Comparison of ENCODE assay signal across 1 cellular context in genomic region chr1:200107004-200107470, GRCh38.
TF ChIP-seq lines count a peak whose summit lies in the region.

No MANE protein-coding gene starts in this region.

TF ChIP-seq in GM12878, 131 proteins besides CTCF, POLR2A, EP300 and RAD21 (continued from another document):
- TF ChIP-seq GABPA (IDR thresholded peaks at IDR 0.05; ENCODE audit: low read depth) (no peak), BRCA1 (IDR thresholded peaks at IDR 0.05; ENCODE audit: low read depth, low read length) (no peak), NFYA (IDR thresholded peaks at IDR 0.05; ENCODE audit: borderline replicate concordance, low read depth, low read length) (no peak), CBX3 (IDR thresholded peaks at IDR 0.05; ENCODE audit: borderline replicate concordance, low read depth) (no peak), SUZ12 (IDR thresholded peaks at IDR 0.05; ENCODE audit: unreplicated experiment) (no peak), ESRRA (IDR thresholded peaks at IDR 0.05; ENCODE audit: low read length) (no peak), RELA (IDR thresholded peaks at IDR 0.05; ENCODE audit: borderline replicate concordance, partially characterized antibody) (no peak), ATF3 (IDR thresholded peaks at IDR 0.05; ENCODE audit: borderline replicate concordance, extremely low read depth, low read depth, low read length) (no peak), RAD51 (IDR thresholded peaks at IDR 0.05) (peak; percentile 20; the same call in 1 of the 2 replicates), FOXM1 (IDR thresholded peaks at IDR 0.05; ENCODE audit: low read depth, low read length) (no peak), MTA2 (IDR thresholded peaks at IDR 0.05; ENCODE audit: low read depth) (peak; percentile 33; the same call in 1 of the 2 replicates), PML (IDR thresholded peaks at IDR 0.05; ENCODE audit: low read length) (no peak), MYC (IDR thresholded peaks at IDR 0.05; ENCODE audit: insufficient read depth, insufficient read length, insufficient replicate concordance, low read length, severe bottlenecking) (no peak), RUNX3 (IDR thresholded peaks at IDR 0.05; ENCODE audit: low read length) (no peak), KAT2A (conservative IDR thresholded peaks at IDR 0.05; ENCODE audit: control insufficient read depth, low read depth, low read length) (no peak), FOXK2 (IDR thresholded peaks at IDR 0.05) (no peak), SREBF1 (IDR thresholded peaks at IDR 0.05; ENCODE audit: low read length) (no peak), MLLT1 (IDR thresholded peaks at IDR 0.05) (no peak), HDAC2 (IDR thresholded peaks at IDR 0.05) (no peak), ZNF217 (IDR thresholded peaks at IDR 0.05) (no peak), ZNF384 (IDR thresholded peaks at IDR 0.05; ENCODE audit: borderline replicate concordance, low read depth, low read length) (peak; percentile 63; the same call in 1 of the 2 replicates), BHLHE40 (IDR thresholded peaks at IDR 0.05; ENCODE audit: borderline replicate concordance in 1 of 2, low read depth in 2 of 2, low read length in 1 of 2) (peak; percentile 64 to 88; a peak in 3 of 4 replicates), SMAD5 (IDR thresholded peaks at IDR 0.05; ENCODE audit: low read depth) (no peak), EGR1 (IDR thresholded peaks at IDR 0.05; ENCODE audit: borderline replicate concordance in 1 of 2, low read depth in 2 of 2, low read length in 2 of 2) (no peak), SRF (IDR thresholded peaks at IDR 0.05; ENCODE audit: low read depth in 2 of 2, low read length in 2 of 2) (no peak), ZBTB33 (IDR thresholded peaks at IDR 0.05) (no peak), SMC3 (IDR thresholded peaks at IDR 0.05; ENCODE audit: borderline replicate concordance, low read length) (no peak), SP1 (IDR thresholded peaks at IDR 0.05; ENCODE audit: low read depth, low read length) (no peak), PAX5 (IDR thresholded peaks at IDR 0.05; ENCODE audit: borderline replicate concordance, low read depth, low read length) (no peak), TCF3 (IDR thresholded peaks at IDR 0.05; ENCODE audit: borderline replicate concordance, insufficient read depth, low read depth, low read length) (no peak), TCF12 (IDR thresholded peaks at IDR 0.05; ENCODE audit: low read depth, low read length) (no peak), IKZF1 (conservative IDR thresholded peaks at IDR 0.05) (no peak), ZNF207 (IDR thresholded peaks at IDR 0.05; ENCODE audit: borderline replicate concordance) (no peak), ETV6 (conservative IDR thresholded peaks at IDR 0.05 in 1 of 2, IDR thresholded peaks at IDR 0.05 in 1 of 2; ENCODE audit: borderline replicate concordance in 1 of 2, low read depth in 1 of 2) (no peak), BACH1 (IDR thresholded peaks at IDR 0.05; ENCODE audit: borderline replicate concordance) (no peak), SKIL (IDR thresholded peaks at IDR 0.05; ENCODE audit: low read depth, poor library complexity, severe bottlenecking) (no peak)
